20 cellular contexts compared by ENCODE assay signal in genomic region chr5:145471831-145472616, GRCh38.
DNase-seq lines count a peak whose midpoint lies in the region; ATAC-seq and TF ChIP-seq lines count a peak whose summit lies in the region.
"Had no signal": no experiment of that assay in that cellular context is flagged by ENCODE, and none has a peak within 500 bp of the region (broad histone marks: within the 10 kb centered on the region; RNA-seq: fewer than 3 reads in every experiment).

No MANE protein-coding gene starts in this region.

- H3K9me3 ChIP-seq in mammary epithelial cell (replicated peaks; ENCODE audit: insufficient read depth, low read length) = no peaks in the 10 kb centered on the region
- H3K9me3 ChIP-seq: BE2C, gastrocnemius medialis, Peyer's patch had no signal

- dilution Hi-C loops in mammary epithelial cell (cut with HindIII; ENCODE audit: low sequenced_read_pairs) = no loop called here

- intact Hi-C loops in mammary epithelial cell (cut with micrococcal nuclease) = no loop called here
- intact Hi-C loops in left colon (cut with DNase I, micrococcal nuclease) = no loop called here

- H2AFZ ChIP-seq in mammary epithelial cell (ENCODE audit: low read depth, low read length) = no peak overlapping the region

- no peak overlapping the region for H3K4me2 ChIP-seq in mammary epithelial cell (ENCODE audit: insufficient read depth, low read depth, low read length)

- no peaks in the 10 kb centered on the region for H4K20me1 ChIP-seq in mammary epithelial cell (ENCODE audit: insufficient read depth, low read length)

- peaks cover 6% of the 10 kb centered on the region for H3K4me1 ChIP-seq in mammary epithelial cell (ENCODE audit: insufficient read depth, low read length)
- H3K4me1 ChIP-seq: BE2C, gastrocnemius medialis, Peyer's patch had no signal

- WGBS in mammary epithelial cell (ENCODE audit: low coverage, missing lambda C conversion rate) = 36% methylated on average over 1 of the region's 1 CpG

- no peak overlapping the region for H3K27ac ChIP-seq in mammary epithelial cell (ENCODE audit: insufficient read depth, low read depth, low read length)
- H3K27ac ChIP-seq: gastrocnemius medialis, Peyer's patch had no signal

- no peaks in the 10 kb centered on the region for H3K36me3 ChIP-seq in mammary epithelial cell (ENCODE audit: insufficient read depth, low read length)
- H3K36me3 ChIP-seq: BE2C, gastrocnemius medialis, Peyer's patch had no signal

- peak; percentile 55 for DNase-seq in EH (ENCODE audit: low read depth)
- peak; percentile 47 for DNase-seq in M059J (ENCODE audit: low read depth)
- peak; percentile 34 for DNase-seq in mammary epithelial cell
- peak; percentile 30 for DNase-seq in mucosa of gallbladder (ENCODE audit: low spot score)
- DNase-seq in left colon = no peak
- no peak for DNase-seq in NCI-H1048 (lab: John Stamatoyannopoulos, UW)
- DNase-seq in NCI-H774 (lab: John Stamatoyannopoulos, UW) = no peak
- DNase-seq: activated CD4-positive, CD25-positive, alpha-beta regulatory T cell treated with anti-CD3 and anti-CD28 coated beads, Interleukin-2, amount 50 U/mL, for 72 hours; activated naive CD4-positive, alpha-beta T cell treated with anti-CD3 and anti-CD28 coated beads, Interleukin-2, amount 50 U/mL, for 16 hours; BE2C; DMS79; gastrocnemius medialis; H9; NCI-H1694 treated with DMSO at 0.1 percent for 48 hours; nucleus accumbens; Peyer's patch; stimulated activated naive CD4-positive, alpha-beta T cell; T-helper 1 cell had no signal

- no peaks in the 10 kb centered on the region for H3K27me3 ChIP-seq in mammary epithelial cell (ENCODE audit: insufficient read depth, low read length)
- H3K27me3 ChIP-seq: BE2C, gastrocnemius medialis, Peyer's patch had no signal

- no peak for TF ChIP-seq CTCF in mammary epithelial cell (conservative IDR thresholded peaks at IDR 0.05 in 1 of 2, IDR thresholded peaks at IDR 0.05 in 1 of 2; ENCODE audit: extremely low read depth in 1 of 2, insufficient read depth in 1 of 2, low read depth in 1 of 2, low read length in 2 of 2)

- no peaks in the 10 kb centered on the region for H3K79me2 ChIP-seq in mammary epithelial cell (ENCODE audit: insufficient read depth, low read length)

- in situ Hi-C loops in mammary epithelial cell (cut with MboI; ENCODE audit: low sequenced_read_pairs in 2 of 2) = no loop called here

- no peak overlapping the region for H3K9ac ChIP-seq in mammary epithelial cell (ENCODE audit: insufficient read depth, low read length)

- CTCF ChIA-PET in mammary epithelial cell (lab: Charles Lee; ENCODE audit: low non-redundant PET) = no interaction called here

- no TSS peak for BruUV-seq in mammary epithelial cell (replicated peaks; lab: Mats Ljungman, UMichigan)

- no peak overlapping the region for H3K4me3 ChIP-seq in mammary epithelial cell (replicated peaks in 1 of 3; ENCODE audit: insufficient read depth in 1 of 3, low read depth in 2 of 3, low read length in 3 of 3)
- H3K4me3 ChIP-seq: gastrocnemius medialis, Peyer's patch had no signal

- ATAC-seq in GM18502 (IDR thresholded peaks at IDR 0.05; ENCODE audit: poor library complexity, unreplicated experiment) = no peak
- no peak for ATAC-seq in left colon
- ATAC-seq: gastrocnemius medialis, sciatic nerve had no signal

Comparison
In these comparisons a context has a peak if more than half of its experiments do, and no peak if none do; other contexts are left out.
1. DNase-seq: peak in EH (single experiment), M059J (single experiment), mammary epithelial cell (single experiment) and mucosa of gallbladder (single experiment); none in left colon (0 of 2), NCI-H1048 (single experiment) and NCI-H774 (single experiment).